ENCODE assay signal across 1 cellular context in the genomic region with DNA sequence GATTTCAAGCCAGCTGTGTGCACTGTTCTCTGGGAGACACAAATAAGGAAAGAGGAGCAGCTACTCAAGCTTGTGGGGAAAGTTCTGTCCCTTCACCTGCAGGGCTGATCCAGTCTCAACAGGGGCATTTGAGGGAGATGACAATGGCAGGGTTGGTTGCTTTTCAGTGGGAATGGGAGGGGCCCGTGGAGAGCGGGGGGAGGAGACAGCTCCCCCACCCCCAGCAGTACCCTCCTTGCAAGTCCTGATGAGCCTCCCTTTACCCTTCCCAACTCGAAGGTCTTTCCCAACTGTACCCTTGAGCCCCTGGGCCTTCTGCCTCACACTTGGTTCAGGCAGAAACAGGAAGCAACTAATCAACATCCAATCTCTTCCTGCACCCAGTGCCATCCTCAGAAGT.
TF ChIP-seq lines count a peak whose summit lies in the region.

No MANE protein-coding gene starts in this region.

TF ChIP-seq in GM23338, 12 proteins besides CTCF, POLR2A, EP300 and RAD21 (continued from another document):
- TF ChIP-seq, protein P1, sequence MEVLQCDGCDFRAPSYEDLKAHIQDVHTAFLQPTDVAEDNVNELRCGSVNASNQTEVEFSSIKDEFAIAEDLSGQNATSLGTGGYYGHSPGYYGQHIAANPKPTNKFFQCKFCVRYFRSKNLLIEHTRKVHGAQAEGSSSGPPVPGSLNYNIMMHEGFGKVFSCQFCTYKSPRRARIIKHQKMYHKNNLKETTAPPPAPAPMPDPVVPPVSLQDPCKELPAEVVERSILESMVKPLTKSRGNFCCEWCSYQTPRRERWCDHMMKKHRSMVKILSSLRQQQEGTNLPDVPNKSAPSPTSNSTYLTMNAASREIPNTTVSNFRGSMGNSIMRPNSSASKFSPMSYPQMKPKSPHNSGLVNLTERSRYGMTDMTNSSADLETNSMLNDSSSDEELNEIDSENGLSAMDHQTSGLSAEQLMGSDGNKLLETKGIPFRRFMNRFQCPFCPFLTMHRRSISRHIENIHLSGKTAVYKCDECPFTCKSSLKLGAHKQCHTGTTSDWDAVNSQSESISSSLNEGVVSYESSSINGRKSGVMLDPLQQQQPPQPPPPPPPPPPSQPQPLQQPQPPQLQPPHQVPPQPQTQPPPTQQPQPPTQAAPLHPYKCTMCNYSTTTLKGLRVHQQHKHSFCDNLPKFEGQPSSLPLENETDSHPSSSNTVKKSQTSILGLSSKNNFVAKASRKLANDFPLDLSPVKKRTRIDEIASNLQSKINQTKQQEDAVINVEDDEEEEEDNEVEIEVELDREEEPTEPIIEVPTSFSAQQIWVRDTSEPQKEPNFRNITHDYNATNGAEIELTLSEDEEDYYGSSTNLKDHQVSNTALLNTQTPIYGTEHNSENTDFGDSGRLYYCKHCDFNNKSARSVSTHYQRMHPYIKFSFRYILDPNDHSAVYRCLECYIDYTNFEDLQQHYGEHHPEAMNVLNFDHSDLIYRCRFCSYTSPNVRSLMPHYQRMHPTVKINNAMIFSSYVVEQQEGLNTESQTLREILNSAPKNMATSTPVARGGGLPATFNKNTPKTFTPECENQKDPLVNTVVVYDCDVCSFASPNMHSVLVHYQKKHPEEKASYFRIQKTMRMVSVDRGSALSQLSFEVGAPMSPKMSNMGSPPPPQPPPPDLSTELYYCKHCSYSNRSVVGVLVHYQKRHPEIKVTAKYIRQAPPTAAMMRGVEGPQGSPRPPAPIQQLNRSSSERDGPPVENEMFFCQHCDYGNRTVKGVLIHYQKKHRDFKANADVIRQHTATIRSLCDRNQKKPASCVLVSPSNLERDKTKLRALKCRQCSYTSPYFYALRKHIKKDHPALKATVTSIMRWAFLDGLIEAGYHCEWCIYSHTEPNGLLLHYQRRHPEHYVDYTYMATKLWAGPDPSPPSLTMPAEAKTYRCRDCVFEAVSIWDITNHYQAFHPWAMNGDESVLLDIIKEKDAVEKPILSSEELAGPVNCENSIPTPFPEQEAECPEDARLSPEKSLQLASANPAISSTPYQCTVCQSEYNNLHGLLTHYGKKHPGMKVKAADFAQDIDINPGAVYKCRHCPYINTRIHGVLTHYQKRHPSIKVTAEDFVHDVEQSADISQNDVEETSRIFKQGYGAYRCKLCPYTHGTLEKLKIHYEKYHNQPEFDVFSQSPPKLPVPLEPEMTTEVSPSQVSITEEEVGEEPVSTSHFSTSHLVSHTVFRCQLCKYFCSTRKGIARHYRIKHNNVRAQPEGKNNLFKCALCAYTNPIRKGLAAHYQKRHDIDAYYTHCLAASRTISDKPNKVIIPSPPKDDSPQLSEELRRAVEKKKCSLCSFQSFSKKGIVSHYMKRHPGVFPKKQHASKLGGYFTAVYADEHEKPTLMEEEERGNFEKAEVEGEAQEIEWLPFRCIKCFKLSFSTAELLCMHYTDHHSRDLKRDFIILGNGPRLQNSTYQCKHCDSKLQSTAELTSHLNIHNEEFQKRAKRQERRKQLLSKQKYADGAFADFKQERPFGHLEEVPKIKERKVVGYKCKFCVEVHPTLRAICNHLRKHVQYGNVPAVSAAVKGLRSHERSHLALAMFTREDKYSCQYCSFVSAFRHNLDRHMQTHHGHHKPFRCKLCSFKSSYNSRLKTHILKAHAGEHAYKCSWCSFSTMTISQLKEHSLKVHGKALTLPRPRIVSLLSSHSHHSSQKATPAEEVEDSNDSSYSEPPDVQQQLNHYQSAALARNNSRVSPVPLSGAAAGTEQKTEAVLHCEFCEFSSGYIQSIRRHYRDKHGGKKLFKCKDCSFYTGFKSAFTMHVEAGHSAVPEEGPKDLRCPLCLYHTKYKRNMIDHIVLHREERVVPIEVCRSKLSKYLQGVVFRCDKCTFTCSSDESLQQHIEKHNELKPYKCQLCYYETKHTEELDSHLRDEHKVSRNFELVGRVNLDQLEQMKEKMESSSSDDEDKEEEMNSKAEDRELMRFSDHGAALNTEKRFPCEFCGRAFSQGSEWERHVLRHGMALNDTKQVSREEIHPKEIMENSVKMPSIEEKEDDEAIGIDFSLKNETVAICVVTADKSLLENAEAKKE (CRISPR knock-in tag; IDR thresholded peaks at IDR 0.05) = no peak
